In the genomic region with DNA sequence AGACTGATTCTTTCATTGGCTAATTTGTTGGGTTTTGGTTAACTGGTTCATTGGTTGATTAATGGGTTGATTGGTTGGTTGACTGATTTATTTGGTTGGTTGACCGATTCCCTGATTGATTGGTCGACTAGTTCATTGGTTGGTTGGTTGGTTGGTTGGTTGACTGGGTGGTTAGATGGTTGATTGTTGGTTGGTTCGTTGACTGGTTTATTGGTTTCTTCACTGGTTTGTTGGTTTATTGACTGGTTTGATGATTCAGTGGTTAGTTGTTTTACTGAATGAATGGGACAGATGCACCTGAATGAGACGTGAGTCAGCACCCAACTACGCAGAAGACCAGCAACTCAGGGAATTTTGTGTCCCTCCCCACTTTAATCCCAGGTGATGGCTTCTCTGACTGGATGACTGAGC, we compare ENCODE assay signal across 1 cellular context.
A peak's percentile ranks its signal among the peaks of the same experiment; 100 is the strongest.
TF ChIP-seq lines count a peak whose summit lies in the region.

No MANE protein-coding gene starts in this region.

TF ChIP-seq in K562, 482 proteins besides CTCF, POLR2A, EP300 and RAD21 (continues in another document):
- TF ChIP-seq NFATC3 (IDR thresholded peaks at IDR 0.05) = 0 out of 2 replicates have a peak, but pooled peaks have one; percentile 62
- TF ChIP-seq RBFOX2 (IDR thresholded peaks at IDR 0.05; ENCODE audit: low read depth, low read length) = no peak
- TF ChIP-seq CHCHD3 (CRISPR knock-in tag; IDR thresholded peaks at IDR 0.05) = no peak
- TF ChIP-seq ZNF282 (CRISPR knock-in tag; IDR thresholded peaks at IDR 0.05) = no peak
- TF ChIP-seq ETV6 (IDR thresholded peaks at IDR 0.05; ENCODE audit: borderline replicate concordance in 1 of 2, low read depth in 2 of 2, low read length in 1 of 2) = no peak
- TF ChIP-seq ETV6 (CRISPR knock-in tag; IDR thresholded peaks at IDR 0.05; ENCODE audit: borderline replicate concordance) = no peak
- no peak for TF ChIP-seq ZNF253 (CRISPR knock-in tag; conservative IDR thresholded peaks at IDR 0.05)
- TF ChIP-seq, protein P1, sequence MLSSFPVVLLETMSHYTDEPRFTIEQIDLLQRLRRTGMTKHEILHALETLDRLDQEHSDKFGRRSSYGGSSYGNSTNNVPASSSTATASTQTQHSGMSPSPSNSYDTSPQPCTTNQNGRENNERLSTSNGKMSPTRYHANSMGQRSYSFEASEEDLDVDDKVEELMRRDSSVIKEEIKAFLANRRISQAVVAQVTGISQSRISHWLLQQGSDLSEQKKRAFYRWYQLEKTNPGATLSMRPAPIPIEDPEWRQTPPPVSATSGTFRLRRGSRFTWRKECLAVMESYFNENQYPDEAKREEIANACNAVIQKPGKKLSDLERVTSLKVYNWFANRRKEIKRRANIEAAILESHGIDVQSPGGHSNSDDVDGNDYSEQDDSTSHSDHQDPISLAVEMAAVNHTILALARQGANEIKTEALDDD (IDR thresholded peaks at IDR 0.05) = peak; percentile 75
- 0 out of 2 replicates have a peak, but pooled peaks have one; percentile 44 for TF ChIP-seq EHMT2 (IDR thresholded peaks at IDR 0.05)
- TF ChIP-seq KAT8 (IDR thresholded peaks at IDR 0.05; ENCODE audit: low read depth) = no peak
- TF ChIP-seq ARNT (IDR thresholded peaks at IDR 0.05) = peak in 1 of 2 experiments; percentile 46; a peak in 1 of 4 replicates
- TF ChIP-seq TARDBP (IDR thresholded peaks at IDR 0.05) = peak; percentile 93
- TF ChIP-seq KDM4B (IDR thresholded peaks at IDR 0.05; ENCODE audit: borderline replicate concordance in 2 of 2, low read depth in 1 of 2) = no peak
- TF ChIP-seq, protein P2, sequence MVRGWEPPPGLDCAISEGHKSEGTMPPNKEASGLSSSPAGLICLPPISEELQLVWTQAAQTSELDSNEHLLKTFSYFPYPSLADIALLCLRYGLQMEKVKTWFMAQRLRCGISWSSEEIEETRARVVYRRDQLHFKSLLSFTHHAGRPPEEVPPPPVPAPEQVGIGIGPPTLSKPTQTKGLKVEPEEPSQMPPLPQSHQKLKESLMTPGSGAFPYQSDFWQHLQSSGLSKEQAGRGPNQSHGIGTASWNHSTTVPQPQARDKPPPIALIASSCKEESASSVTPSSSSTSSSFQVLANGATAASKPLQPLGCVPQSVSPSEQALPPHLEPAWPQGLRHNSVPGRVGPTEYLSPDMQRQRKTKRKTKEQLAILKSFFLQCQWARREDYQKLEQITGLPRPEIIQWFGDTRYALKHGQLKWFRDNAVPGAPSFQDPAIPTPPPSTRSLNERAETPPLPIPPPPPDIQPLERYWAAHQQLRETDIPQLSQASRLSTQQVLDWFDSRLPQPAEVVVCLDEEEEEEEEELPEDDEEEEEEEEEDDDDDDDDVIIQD (CRISPR knock-in tag; IDR thresholded peaks at IDR 0.05) = no peak
- peak; percentile 75; the same call in 1 of the 2 replicates for TF ChIP-seq TSC22D4 (tag; IDR thresholded peaks at IDR 0.05)
- TF ChIP-seq, protein P3, sequence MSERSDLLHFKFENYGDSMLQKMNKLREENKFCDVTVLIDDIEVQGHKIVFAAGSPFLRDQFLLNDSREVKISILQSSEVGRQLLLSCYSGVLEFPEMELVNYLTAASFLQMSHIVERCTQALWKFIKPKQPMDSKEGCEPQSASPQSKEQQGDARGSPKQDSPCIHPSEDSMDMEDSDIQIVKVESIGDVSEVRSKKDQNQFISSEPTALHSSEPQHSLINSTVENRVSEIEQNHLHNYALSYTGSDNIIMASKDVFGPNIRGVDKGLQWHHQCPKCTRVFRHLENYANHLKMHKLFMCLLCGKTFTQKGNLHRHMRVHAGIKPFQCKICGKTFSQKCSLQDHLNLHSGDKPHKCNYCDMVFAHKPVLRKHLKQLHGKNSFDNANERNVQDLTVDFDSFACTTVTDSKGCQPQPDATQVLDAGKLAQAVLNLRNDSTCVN (CRISPR knock-in tag; IDR thresholded peaks at IDR 0.05) = peak; percentile 98
- TF ChIP-seq BMI1 (IDR thresholded peaks at IDR 0.05; ENCODE audit: low read length) = no peak
- TF ChIP-seq NR2C1 (IDR thresholded peaks at IDR 0.05) = no peak
- no peak for TF ChIP-seq NR2C1 (tag; IDR thresholded peaks at IDR 0.05)
- no peak for TF ChIP-seq ZNF551 (CRISPR knock-in tag; IDR thresholded peaks at IDR 0.05)
- TF ChIP-seq LARP7 (IDR thresholded peaks at IDR 0.05) = peak; percentile 70; the same call in 1 of the 2 replicates
- TF ChIP-seq HLTF (IDR thresholded peaks at IDR 0.05) = 0 out of 2 replicates have a peak, but pooled peaks have one; percentile 54
- peak; percentile 18; the same call in 1 of the 2 replicates for TF ChIP-seq SMAD3 (CRISPR knock-in tag; conservative IDR thresholded peaks at IDR 0.05)
- TF ChIP-seq OTX1 (CRISPR knock-in tag; IDR thresholded peaks at IDR 0.05) = peak; percentile 81
- no peak for TF ChIP-seq SP1 (CRISPR knock-in tag; IDR thresholded peaks at IDR 0.05)
- no peak for TF ChIP-seq KLF13 (tag; IDR thresholded peaks at IDR 0.05; ENCODE audit: borderline replicate concordance, low read depth)
- no peak for TF ChIP-seq BRCA1 (IDR thresholded peaks at IDR 0.05)
- no peak for TF ChIP-seq BRCA1 (CRISPR knock-in tag; IDR thresholded peaks at IDR 0.05)
- TF ChIP-seq, protein P4, sequence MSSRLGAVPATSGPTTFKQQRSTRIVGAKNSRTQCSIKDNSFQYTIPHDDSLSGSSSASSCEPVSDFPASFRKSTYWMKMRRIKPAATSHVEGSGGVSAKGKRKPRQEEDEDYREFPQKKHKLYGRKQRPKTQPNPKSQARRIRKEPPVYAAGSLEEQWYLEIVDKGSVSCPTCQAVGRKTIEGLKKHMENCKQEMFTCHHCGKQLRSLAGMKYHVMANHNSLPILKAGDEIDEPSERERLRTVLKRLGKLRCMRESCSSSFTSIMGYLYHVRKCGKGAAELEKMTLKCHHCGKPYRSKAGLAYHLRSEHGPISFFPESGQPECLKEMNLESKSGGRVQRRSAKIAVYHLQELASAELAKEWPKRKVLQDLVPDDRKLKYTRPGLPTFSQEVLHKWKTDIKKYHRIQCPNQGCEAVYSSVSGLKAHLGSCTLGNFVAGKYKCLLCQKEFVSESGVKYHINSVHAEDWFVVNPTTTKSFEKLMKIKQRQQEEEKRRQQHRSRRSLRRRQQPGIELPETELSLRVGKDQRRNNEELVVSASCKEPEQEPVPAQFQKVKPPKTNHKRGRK (tag; IDR thresholded peaks at IDR 0.05) = no peak
- TF ChIP-seq, protein P5, sequence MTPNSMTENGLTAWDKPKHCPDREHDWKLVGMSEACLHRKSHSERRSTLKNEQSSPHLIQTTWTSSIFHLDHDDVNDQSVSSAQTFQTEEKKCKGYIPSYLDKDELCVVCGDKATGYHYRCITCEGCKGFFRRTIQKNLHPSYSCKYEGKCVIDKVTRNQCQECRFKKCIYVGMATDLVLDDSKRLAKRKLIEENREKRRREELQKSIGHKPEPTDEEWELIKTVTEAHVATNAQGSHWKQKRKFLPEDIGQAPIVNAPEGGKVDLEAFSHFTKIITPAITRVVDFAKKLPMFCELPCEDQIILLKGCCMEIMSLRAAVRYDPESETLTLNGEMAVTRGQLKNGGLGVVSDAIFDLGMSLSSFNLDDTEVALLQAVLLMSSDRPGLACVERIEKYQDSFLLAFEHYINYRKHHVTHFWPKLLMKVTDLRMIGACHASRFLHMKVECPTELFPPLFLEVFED (CRISPR knock-in tag; conservative IDR thresholded peaks at IDR 0.05) = peak; percentile 98
- TF ChIP-seq PTBP1 (IDR thresholded peaks at IDR 0.05; ENCODE audit: low read depth, low read length) = no peak
- TF ChIP-seq RBBP5 (IDR thresholded peaks at IDR 0.05; ENCODE audit: borderline replicate concordance, insufficient read depth, low read length, poor library complexity, severe bottlenecking) = no peak
- TF ChIP-seq ZNF77 (CRISPR knock-in tag; IDR thresholded peaks at IDR 0.05) = no peak
- no peak for TF ChIP-seq NFE2L1 (tag; IDR thresholded peaks at IDR 0.05; ENCODE audit: borderline replicate concordance, low read depth)
- no peak for TF ChIP-seq NFIX (CRISPR knock-in tag; IDR thresholded peaks at IDR 0.05; ENCODE audit: low read depth)
- no peak for TF ChIP-seq ZBTB1 (CRISPR knock-in tag; IDR thresholded peaks at IDR 0.05; ENCODE audit: borderline replicate concordance, low read depth)
- no peak for TF ChIP-seq BRF1 (IDR thresholded peaks at IDR 0.05; ENCODE audit: borderline replicate concordance, extremely low read depth, insufficient read length)
- TF ChIP-seq RFX1 (IDR thresholded peaks at IDR 0.05) = no peak
- TF ChIP-seq ZNF561 (CRISPR knock-in tag; conservative IDR thresholded peaks at IDR 0.05) = no peak
- no peak for TF ChIP-seq HNRNPH1 (optimal IDR thresholded peaks at IDR 0.05; ENCODE audit: low read depth, low read length)
- TF ChIP-seq, protein P6, sequence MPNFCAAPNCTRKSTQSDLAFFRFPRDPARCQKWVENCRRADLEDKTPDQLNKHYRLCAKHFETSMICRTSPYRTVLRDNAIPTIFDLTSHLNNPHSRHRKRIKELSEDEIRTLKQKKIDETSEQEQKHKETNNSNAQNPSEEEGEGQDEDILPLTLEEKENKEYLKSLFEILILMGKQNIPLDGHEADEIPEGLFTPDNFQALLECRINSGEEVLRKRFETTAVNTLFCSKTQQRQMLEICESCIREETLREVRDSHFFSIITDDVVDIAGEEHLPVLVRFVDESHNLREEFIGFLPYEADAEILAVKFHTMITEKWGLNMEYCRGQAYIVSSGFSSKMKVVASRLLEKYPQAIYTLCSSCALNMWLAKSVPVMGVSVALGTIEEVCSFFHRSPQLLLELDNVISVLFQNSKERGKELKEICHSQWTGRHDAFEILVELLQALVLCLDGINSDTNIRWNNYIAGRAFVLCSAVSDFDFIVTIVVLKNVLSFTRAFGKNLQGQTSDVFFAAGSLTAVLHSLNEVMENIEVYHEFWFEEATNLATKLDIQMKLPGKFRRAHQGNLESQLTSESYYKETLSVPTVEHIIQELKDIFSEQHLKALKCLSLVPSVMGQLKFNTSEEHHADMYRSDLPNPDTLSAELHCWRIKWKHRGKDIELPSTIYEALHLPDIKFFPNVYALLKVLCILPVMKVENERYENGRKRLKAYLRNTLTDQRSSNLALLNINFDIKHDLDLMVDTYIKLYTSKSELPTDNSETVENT (CRISPR knock-in tag; IDR thresholded peaks at IDR 0.05) = no peak
- TF ChIP-seq ELF1 (tag; IDR thresholded peaks at IDR 0.05) = no peak
- peak; percentile 90 for TF ChIP-seq POLR2B (IDR thresholded peaks at IDR 0.05; ENCODE audit: low read depth, partially characterized antibody)
- no peak for TF ChIP-seq MYC (IDR thresholded peaks at IDR 0.05; ENCODE audit: low read depth, low read length)
- no peak for TF ChIP-seq MYC (CRISPR knock-in tag; IDR thresholded peaks at IDR 0.05; ENCODE audit: borderline replicate concordance, low read depth)
- no peak for TF ChIP-seq POLR2G (IDR thresholded peaks at IDR 0.05; ENCODE audit: low read depth, low read length)
- TF ChIP-seq ZNF384 (IDR thresholded peaks at IDR 0.05; ENCODE audit: low read depth, low read length) = no peak
- peak; percentile 52; the same call in 1 of the 2 replicates for TF ChIP-seq KHSRP (IDR thresholded peaks at IDR 0.05)
- TF ChIP-seq EZH2 (IDR thresholded peaks at IDR 0.05; ENCODE audit: borderline replicate concordance, low read depth, low read length) = no peak
- no peak for TF ChIP-seq HNRNPUL1 (IDR thresholded peaks at IDR 0.05; ENCODE audit: low read length)
- TF ChIP-seq, protein P7, sequence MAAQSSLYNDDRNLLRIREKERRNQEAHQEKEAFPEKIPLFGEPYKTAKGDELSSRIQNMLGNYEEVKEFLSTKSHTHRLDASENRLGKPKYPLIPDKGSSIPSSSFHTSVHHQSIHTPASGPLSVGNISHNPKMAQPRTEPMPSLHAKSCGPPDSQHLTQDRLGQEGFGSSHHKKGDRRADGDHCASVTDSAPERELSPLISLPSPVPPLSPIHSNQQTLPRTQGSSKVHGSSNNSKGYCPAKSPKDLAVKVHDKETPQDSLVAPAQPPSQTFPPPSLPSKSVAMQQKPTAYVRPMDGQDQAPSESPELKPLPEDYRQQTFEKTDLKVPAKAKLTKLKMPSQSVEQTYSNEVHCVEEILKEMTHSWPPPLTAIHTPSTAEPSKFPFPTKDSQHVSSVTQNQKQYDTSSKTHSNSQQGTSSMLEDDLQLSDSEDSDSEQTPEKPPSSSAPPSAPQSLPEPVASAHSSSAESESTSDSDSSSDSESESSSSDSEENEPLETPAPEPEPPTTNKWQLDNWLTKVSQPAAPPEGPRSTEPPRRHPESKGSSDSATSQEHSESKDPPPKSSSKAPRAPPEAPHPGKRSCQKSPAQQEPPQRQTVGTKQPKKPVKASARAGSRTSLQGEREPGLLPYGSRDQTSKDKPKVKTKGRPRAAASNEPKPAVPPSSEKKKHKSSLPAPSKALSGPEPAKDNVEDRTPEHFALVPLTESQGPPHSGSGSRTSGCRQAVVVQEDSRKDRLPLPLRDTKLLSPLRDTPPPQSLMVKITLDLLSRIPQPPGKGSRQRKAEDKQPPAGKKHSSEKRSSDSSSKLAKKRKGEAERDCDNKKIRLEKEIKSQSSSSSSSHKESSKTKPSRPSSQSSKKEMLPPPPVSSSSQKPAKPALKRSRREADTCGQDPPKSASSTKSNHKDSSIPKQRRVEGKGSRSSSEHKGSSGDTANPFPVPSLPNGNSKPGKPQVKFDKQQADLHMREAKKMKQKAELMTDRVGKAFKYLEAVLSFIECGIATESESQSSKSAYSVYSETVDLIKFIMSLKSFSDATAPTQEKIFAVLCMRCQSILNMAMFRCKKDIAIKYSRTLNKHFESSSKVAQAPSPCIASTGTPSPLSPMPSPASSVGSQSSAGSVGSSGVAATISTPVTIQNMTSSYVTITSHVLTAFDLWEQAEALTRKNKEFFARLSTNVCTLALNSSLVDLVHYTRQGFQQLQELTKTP (IDR thresholded peaks at IDR 0.05; ENCODE audit: low read depth in 1 of 2, partially characterized antibody in 2 of 2) = peak in 1 of 2 experiments; percentile 49
- TF ChIP-seq TOE1 (IDR thresholded peaks at IDR 0.05; ENCODE audit: borderline replicate concordance) = 0 out of 2 replicates have a peak, but pooled peaks have one; percentile 22
- no peak for TF ChIP-seq TOE1 (CRISPR knock-in tag; IDR thresholded peaks at IDR 0.05; ENCODE audit: borderline replicate concordance, low read depth)
- TF ChIP-seq, protein P8, sequence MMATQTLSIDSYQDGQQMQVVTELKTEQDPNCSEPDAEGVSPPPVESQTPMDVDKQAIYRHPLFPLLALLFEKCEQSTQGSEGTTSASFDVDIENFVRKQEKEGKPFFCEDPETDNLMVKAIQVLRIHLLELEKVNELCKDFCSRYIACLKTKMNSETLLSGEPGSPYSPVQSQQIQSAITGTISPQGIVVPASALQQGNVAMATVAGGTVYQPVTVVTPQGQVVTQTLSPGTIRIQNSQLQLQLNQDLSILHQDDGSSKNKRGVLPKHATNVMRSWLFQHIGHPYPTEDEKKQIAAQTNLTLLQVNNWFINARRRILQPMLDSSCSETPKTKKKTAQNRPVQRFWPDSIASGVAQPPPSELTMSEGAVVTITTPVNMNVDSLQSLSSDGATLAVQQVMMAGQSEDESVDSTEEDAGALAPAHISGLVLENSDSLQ (IDR thresholded peaks at IDR 0.05) = 0 out of 2 replicates have a peak, but pooled peaks have one; percentile 6
- TF ChIP-seq, protein P9, sequence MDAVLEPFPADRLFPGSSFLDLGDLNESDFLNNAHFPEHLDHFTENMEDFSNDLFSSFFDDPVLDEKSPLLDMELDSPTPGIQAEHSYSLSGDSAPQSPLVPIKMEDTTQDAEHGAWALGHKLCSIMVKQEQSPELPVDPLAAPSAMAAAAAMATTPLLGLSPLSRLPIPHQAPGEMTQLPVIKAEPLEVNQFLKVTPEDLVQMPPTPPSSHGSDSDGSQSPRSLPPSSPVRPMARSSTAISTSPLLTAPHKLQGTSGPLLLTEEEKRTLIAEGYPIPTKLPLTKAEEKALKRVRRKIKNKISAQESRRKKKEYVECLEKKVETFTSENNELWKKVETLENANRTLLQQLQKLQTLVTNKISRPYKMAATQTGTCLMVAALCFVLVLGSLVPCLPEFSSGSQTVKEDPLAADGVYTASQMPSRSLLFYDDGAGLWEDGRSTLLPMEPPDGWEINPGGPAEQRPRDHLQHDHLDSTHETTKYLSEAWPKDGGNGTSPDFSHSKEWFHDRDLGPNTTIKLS (IDR thresholded peaks at IDR 0.05; ENCODE audit: borderline replicate concordance, low read depth) = no peak
- TF ChIP-seq TAF15 (IDR thresholded peaks at IDR 0.05; ENCODE audit: low read depth, low read length) = no peak
- no peak for TF ChIP-seq ZC3H11A (IDR thresholded peaks at IDR 0.05; ENCODE audit: low read depth, low read length)
